Comparison of ENCODE assay signal across 29 cellular contexts in genomic region chr7:39535720-39536119, GRCh38. TPM values are rescaled to one million over a fixed set of nuclear protein-coding genes. Genes with fewer than 3 reads are reported as not detected.
DNase-seq lines count a peak whose midpoint lies in the region; ATAC-seq, FAIRE-seq and TF ChIP-seq lines count a peak whose summit lies in the region.
"Had no signal": no experiment of that assay in that cellular context is flagged by ENCODE, and none has a peak within 500 bp of the region (broad histone marks: within the 10 kb centered on the region; RNA-seq: fewer than 3 reads in every experiment).

No MANE protein-coding gene starts in this region.

- H3K36me3 ChIP-seq in bronchial epithelial cell (ENCODE audit: control insufficient read depth, insufficient read depth, low read length), result no peaks in the 10 kb centered on the region
- no peaks in the 10 kb centered on the region for H3K36me3 ChIP-seq in esophagus squamous epithelium
- H3K36me3 ChIP-seq in muscle layer of duodenum (ENCODE audit: control insufficient read depth in 1 of 2, insufficient read depth in 2 of 2, low read length in 2 of 2), result no peaks in the 10 kb centered on the region
- H3K36me3 ChIP-seq: BLaER1 treated with 17β-estradiol and CSF1 and Interleukin-3, amounts not matched to agents 10 nM and 100 nM had no signal

- TF ChIP-seq CTCF in bronchial epithelial cell (IDR thresholded peaks at IDR 0.05; ENCODE audit: insufficient read depth, low read length, severe bottlenecking) (no peak), esophagus squamous epithelium (IDR thresholded peaks at IDR 0.05) (no peak)

- H3K36me3 Mint-ChIP-seq in immature natural killer cell, result no peaks in the 10 kb centered on the region

- peaks cover 0 to 15% (median 0%) of the 10 kb centered on the region in 3 donors for H3K4me1 ChIP-seq in esophagus squamous epithelium
- no peaks in the 10 kb centered on the region for H3K4me1 ChIP-seq in muscle layer of duodenum (ENCODE audit: control insufficient read depth in 1 of 2, insufficient read depth in 2 of 2, low read length in 2 of 2)
- H3K4me1 ChIP-seq: A549 had no signal

- H3K27ac ChIP-seq in esophagus squamous epithelium (peak overlapping the region in 3 of 4 donors; percentile 48 to 72 (median 62)), muscle layer of duodenum (ENCODE audit: low read length) (peak overlapping the region; percentile 12)
- H3K27ac ChIP-seq: A549; BLaER1 treated with 17β-estradiol and CSF1 and Interleukin-3, amounts not matched to agents 10 nM and 100 nM had no signal

- H3K9me3 Mint-ChIP-seq in immature natural killer cell, result no peaks in the 10 kb centered on the region
- H3K9me3 Mint-ChIP-seq: CD4-positive, alpha-beta T cell had no signal

- no peak overlapping the region for H3K27ac Mint-ChIP-seq in immature natural killer cell
- H3K27ac Mint-ChIP-seq: CD4-positive, alpha-beta T cell had no signal

- no peak for FAIRE-seq in bronchial epithelial cell (lab: Jason Lieb, UNC)
- FAIRE-seq: A549, GM12878, H1 had no signal

- TF ChIP-seq POLR2A in esophagus squamous epithelium (IDR thresholded peaks at IDR 0.05), result no peak

- H3K9me3 ChIP-seq in esophagus squamous epithelium (no peaks in the 10 kb centered on the region), muscle layer of duodenum (ENCODE audit: control insufficient read depth in 1 of 2, low read length in 2 of 2) (no peaks in the 10 kb centered on the region)
- H3K9me3 ChIP-seq: A549, SK-N-SH had no signal

- no peak overlapping the region for H3K4me3 Mint-ChIP-seq in immature natural killer cell
- H3K4me3 Mint-ChIP-seq: CD4-positive, alpha-beta T cell had no signal

- DNase-seq in bronchial epithelial cell (ENCODE audit: low read depth), result peak; percentile 7
- no peak for DNase-seq in esophagus squamous epithelium (lab: John Stamatoyannopoulos, UW)
- DNase-seq in SIG-M5 treated with dmso at 0.1 percent for 504 hours (lab: John Stamatoyannopoulos, UW; ENCODE audit: unreplicated experiment), result no peak
- DNase-seq in immature natural killer cell, result no peak
- no peak for DNase-seq in retina
- DNase-seq: AML-193; CD4-positive, alpha-beta T cell; COR-L47; DMS79; EL; GDM1; HCEC 1CT; Karpas-422; NCI-H1092; NCI-H1417 treated with DMSO at 0.1 percent for 48 hours; NCI-H1694 treated with DMSO at 0.1 percent for 48 hours; NCI-H2081 treated with DMSO at 0.1 percent for 48 hours; NCI-H2171; NCI-H226; NCI-H510A; NCI-H69; SHP77 treated with DMSO at 0.1 percent for 48 hours; SK-N-SH had no signal

- H3K4me1 Mint-ChIP-seq in immature natural killer cell, result no peaks in the 10 kb centered on the region

- H3K4me3 ChIP-seq in bronchial epithelial cell (ENCODE audit: low read depth, low read length) (no peak overlapping the region), esophagus squamous epithelium (no peak overlapping the region), muscle layer of duodenum (ENCODE audit: low read depth in 1 of 2, low read length in 2 of 2) (no peak overlapping the region)
- H3K4me3 ChIP-seq: A549; BLaER1 treated with 17β-estradiol and CSF1 and Interleukin-3, amounts not matched to agents 10 nM and 100 nM; GM12878 had no signal

- H3K27me3 ChIP-seq in bronchial epithelial cell (ENCODE audit: control insufficient read depth, insufficient read depth, low read length), result peaks cover 4% of the 10 kb centered on the region
- H3K27me3 ChIP-seq in esophagus squamous epithelium, result peaks cover 0 to 4% (median 0%) of the 10 kb centered on the region in 4 donors
- no peaks in the 10 kb centered on the region for H3K27me3 ChIP-seq in muscle layer of duodenum (ENCODE audit: low read depth, low read length)
- H3K27me3 ChIP-seq: BLaER1 treated with 17β-estradiol and CSF1 and Interleukin-3, amounts not matched to agents 10 nM and 100 nM had no signal

- no peak for ATAC-seq in GM19351 (IDR thresholded peaks at IDR 0.05; ENCODE audit: unreplicated experiment)
- ATAC-seq: A549, GM12878 had no signal

- WGBS in esophagus squamous epithelium, 2 donors, result 63 to 85% methylated on average over 2 to 3 of the region's 3 CpGs

- peaks cover 1 to 14% (median 3%) of the 10 kb centered on the region in 3 donors for H3K27me3 Mint-ChIP-seq in immature natural killer cell (ENCODE audit: low read depth in 3 of 3)
- H3K27me3 Mint-ChIP-seq: CD4-positive, alpha-beta T cell had no signal

- intact Hi-C loops in esophagus squamous epithelium (cut with DNase I), result no loop called here

RNA-seq across cellular contexts. Expression of gene YAE1, which starts 30.5 kb away (rescaled TPM):
- 13.2 and 22.8 TPM in 2 replicates for total RNA-seq in bronchial epithelial cell
- total RNA-seq in esophagus squamous epithelium, result 10 to 100 TPM in 3 of 4 donors, 1 to 10 TPM in 1; 3.6 to 23.1 (median 14.6) TPM
- polyA plus RNA-seq in immature natural killer cell, result 1 to 10 TPM; 6.3 to 9.2 (median 9.1) TPM
